ENCODE assay signal across 18 cellular contexts in the genomic region with DNA sequence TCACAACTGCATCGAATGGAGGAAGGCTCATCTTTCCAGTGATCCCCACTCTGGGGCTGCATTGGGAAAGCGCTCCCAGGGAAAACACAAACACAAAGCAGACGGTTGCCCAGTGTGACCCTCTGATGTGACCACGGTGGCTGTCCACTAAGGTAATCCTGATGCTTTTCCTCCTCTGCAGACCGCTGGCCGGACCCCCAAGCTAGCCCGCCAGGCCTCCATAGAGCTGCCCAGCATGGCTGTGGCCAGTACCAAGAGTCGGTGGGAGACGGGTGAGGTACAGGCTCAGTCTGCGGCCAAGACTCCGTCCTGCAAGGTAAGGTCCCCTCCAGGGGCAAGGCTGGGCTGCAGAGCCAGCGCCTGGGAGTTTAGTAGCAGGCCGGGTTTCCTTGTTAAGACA. TPM values are rescaled to one million over a fixed set of nuclear protein-coding genes. Genes with fewer than 3 reads are reported as not detected.
"Had no signal": no experiment of that assay in that cellular context is flagged by ENCODE, and none has a peak within 500 bp of the region (broad histone marks: within the 10 kb centered on the region; RNA-seq: fewer than 3 reads in every experiment).

No MANE protein-coding gene starts in this region.

RNA-seq across cellular contexts. Expression of a gene that starts 5.1 kb away (rescaled TPM):
- total RNA-seq: kidney, left colon, left lung, liver, lung, mesothelial cell of epicardium, mononuclear cell, neural crest cell, osteoblast, pancreas, stomach, thyroid gland, transverse colon, upper lobe of left lung had no signal
- polyA plus RNA-seq: liver, pancreas had no signal

RNA-seq across cellular contexts. Expression of a gene that starts 33.0 kb away (rescaled TPM):
- total RNA-seq: neural crest cell, osteoblast had no signal
- polyA plus RNA-seq: immature natural killer cell had no signal

RNA-seq across cellular contexts. Expression of a gene that starts 33.7 kb away (rescaled TPM):
- total RNA-seq: neural crest cell had no signal

RNA-seq across cellular contexts. Expression of a gene that starts 47.8 kb away (rescaled TPM):
- total RNA-seq: neural crest cell, osteoblast, testis, thyroid gland had no signal

RNA-seq across cellular contexts. Expression of a gene that starts 51.8 kb away (rescaled TPM):
- total RNA-seq: heart left ventricle, mononuclear cell, natural killer cell, neural crest cell, thyroid gland had no signal
- polyA plus RNA-seq: immature natural killer cell had no signal
